In the genomic region with DNA sequence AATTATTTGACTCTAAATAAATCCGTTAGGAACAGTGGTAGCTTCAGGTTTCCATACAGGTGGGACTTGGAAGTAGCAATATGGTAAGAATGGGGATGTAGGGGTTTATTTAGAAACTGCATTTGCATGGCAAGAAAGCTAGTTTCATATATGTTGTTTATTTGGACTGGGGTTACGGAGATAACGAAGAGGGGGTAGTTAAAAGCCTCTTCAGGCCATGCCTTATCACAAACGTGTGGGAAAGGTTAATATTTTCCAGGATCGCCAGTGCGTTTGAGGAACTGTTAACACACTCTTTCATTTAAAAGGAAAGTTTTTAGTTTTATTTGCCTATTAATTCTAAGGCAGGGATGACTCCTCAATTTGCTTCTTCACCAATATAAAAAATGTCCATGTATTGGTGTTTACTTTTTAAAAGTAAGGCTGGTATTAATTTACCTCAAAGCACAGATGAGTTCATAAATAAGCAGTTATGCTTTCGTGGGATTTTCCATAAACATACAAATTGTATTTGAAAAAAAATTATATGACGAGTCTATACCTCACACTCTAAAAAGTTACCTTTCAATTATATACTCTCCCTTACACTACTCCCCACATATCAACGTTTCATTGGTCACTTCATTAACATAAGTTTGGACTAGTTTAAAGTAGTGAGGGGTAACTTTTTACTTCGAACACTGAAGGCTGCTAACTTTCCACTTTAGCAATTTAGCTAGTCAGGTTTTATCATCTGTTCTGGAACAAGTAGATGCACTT, we compare ENCODE assay signal across 1 cellular context.
TF ChIP-seq lines count a peak whose summit lies in the region.

No MANE protein-coding gene starts in this region.

TF ChIP-seq in H1, 55 proteins besides CTCF, POLR2A, EP300 and RAD21:
- no peak for TF ChIP-seq SP2 (IDR thresholded peaks at IDR 0.05; ENCODE audit: low read length)
- no peak for TF ChIP-seq CHD2 (IDR thresholded peaks at IDR 0.05; ENCODE audit: low read length)
- no peak for TF ChIP-seq RBBP5 (IDR thresholded peaks at IDR 0.05; ENCODE audit: borderline replicate concordance, low read depth, low read length)
- no peak for TF ChIP-seq POU5F1 (IDR thresholded peaks at IDR 0.05; ENCODE audit: low read depth, low read length)
- no peak for TF ChIP-seq CBX5 (IDR thresholded peaks at IDR 0.05; ENCODE audit: low read depth, low read length)
- TF ChIP-seq PHF8 (conservative IDR thresholded peaks at IDR 0.05; ENCODE audit: low read depth, low read length): no peak
- no peak for TF ChIP-seq TCF12 (IDR thresholded peaks at IDR 0.05; ENCODE audit: low read depth, low read length)
- TF ChIP-seq RXRA (IDR thresholded peaks at IDR 0.05; ENCODE audit: insufficient read depth, low read depth, low read length): no peak
- TF ChIP-seq FOSL1 (IDR thresholded peaks at IDR 0.05; ENCODE audit: insufficient read depth, low read depth, low read length): no peak
- no peak for TF ChIP-seq SRF (IDR thresholded peaks at IDR 0.05; ENCODE audit: low read depth, low read length)
- TF ChIP-seq, protein P1, sequence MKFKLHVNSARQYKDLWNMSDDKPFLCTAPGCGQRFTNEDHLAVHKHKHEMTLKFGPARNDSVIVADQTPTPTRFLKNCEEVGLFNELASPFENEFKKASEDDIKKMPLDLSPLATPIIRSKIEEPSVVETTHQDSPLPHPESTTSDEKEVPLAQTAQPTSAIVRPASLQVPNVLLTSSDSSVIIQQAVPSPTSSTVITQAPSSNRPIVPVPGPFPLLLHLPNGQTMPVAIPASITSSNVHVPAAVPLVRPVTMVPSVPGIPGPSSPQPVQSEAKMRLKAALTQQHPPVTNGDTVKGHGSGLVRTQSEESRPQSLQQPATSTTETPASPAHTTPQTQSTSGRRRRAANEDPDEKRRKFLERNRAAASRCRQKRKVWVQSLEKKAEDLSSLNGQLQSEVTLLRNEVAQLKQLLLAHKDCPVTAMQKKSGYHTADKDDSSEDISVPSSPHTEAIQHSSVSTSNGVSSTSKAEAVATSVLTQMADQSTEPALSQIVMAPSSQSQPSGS (IDR thresholded peaks at IDR 0.05; ENCODE audit: low read length): no peak
